ENCODE assay signal across 22 cellular contexts in the genomic region with DNA sequence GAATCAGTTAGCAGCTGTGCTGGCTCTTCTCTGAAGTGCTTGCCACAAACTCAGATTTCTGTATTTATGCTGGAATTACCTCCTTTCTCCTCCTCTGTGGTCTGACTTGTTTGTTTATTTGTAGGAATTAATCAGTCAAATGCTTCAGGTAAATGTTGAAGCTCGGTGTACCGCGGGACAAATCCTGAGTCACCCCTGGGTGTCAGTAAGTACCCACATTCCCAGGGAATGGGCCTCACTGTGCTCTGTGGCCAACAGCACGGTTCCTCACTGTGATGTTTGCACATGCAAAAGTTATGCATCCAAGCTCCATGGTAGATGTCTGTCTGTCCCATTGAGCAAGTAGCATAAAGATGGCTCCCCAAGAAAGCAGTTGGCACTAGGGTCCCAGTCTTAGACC.
A peak's percentile ranks its signal among the peaks of the same experiment; 100 is the strongest.
DNase-seq lines count a peak whose midpoint lies in the region; FAIRE-seq and TF ChIP-seq lines count a peak whose summit lies in the region.
"Had no signal": no experiment of that assay in that cellular context is flagged by ENCODE, and none has a peak within 500 bp of the region (broad histone marks: within the 10 kb centered on the region; RNA-seq: fewer than 3 reads in every experiment).

No MANE protein-coding gene starts in this region.

- no peaks in the 10 kb centered on the region for H3K9me2 ChIP-seq in hepatocyte (replicated peaks; ENCODE audit: insufficient read depth)

- H3K4me3 ChIP-seq in hepatocyte = no peak overlapping the region
- H3K4me3 ChIP-seq: sigmoid colon, tibial artery had no signal

- H2AFZ ChIP-seq in hepatocyte = no peak overlapping the region

- H3K36me3 ChIP-seq in hepatocyte (replicated peaks; ENCODE audit: insufficient read depth, low read depth) = no peaks in the 10 kb centered on the region

- DNase-seq in D721Med (ENCODE audit: insufficient read length, low spot score) = no peak
- peak; percentile 21 for DNase-seq in HT-29 (ENCODE audit: low spot score)
- peak; percentile 49 for DNase-seq in amniotic epithelial cell (ENCODE audit: low read depth)
- DNase-seq in hepatocyte (ENCODE audit: low spot score) = no peak
- no peak for DNase-seq in NCI-H345 treated with DMSO at 0.1 percent for 48 hours (lab: John Stamatoyannopoulos, UW; ENCODE audit: unreplicated experiment)
- DNase-seq in anterior cingulate cortex (lab: John Stamatoyannopoulos, UW) = no peak
- no peak for DNase-seq in NCI-H2107 treated with DMSO at 0.1 percent for 48 hours (lab: John Stamatoyannopoulos, UW; ENCODE audit: unreplicated experiment)
- no peak for DNase-seq in substantia nigra (lab: John Stamatoyannopoulos, UW)
- DNase-seq: activated CD4-positive, alpha-beta T cell treated with anti-CD3 and anti-CD28 coated beads, Interleukin-2, amount 10 ng/mL, durations not matched to agents 24 days and 14 days; activated naive CD8-positive, alpha-beta T cell treated with anti-CD3 and anti-CD28 coated beads for 36 hours; foreskin fibroblast; hippocampal formation; immature natural killer cell; NCI-H1105 treated with DMSO at 0.1 percent for 48 hours; NCI-H2029 treated with DMSO at 0.1 percent for 48 hours; NCI-H510A; posterior cingulate gyrus; sigmoid colon; stimulated activated CD4-positive, alpha-beta T cell treated with anti-CD3 and anti-CD28 coated beads, Interleukin-15, amount 100 ng/mL, for 24 hours; tibial artery had no signal

- H3K27ac ChIP-seq in hepatocyte (no peak overlapping the region), substantia nigra (ENCODE audit: low read depth, low read length, poor library complexity, severe bottlenecking) (no peak overlapping the region)
- H3K27ac ChIP-seq: epithelial cell of prostate, sigmoid colon, tibial artery, VCaP had no signal

- H3K4me1 ChIP-seq in hepatocyte (ENCODE audit: insufficient read depth) = no peaks in the 10 kb centered on the region

- peak; percentile 27 for TF ChIP-seq CTCF in D721Med (IDR thresholded peaks at IDR 0.05; ENCODE audit: insufficient read depth, missing control alignments)
- TF ChIP-seq CTCF in hepatocyte (IDR thresholded peaks at IDR 0.05; ENCODE audit: poor library complexity) = peak; percentile 5

- FAIRE-seq in D721Med (lab: Jason Lieb, UNC) = no peak

- H3K27me3 ChIP-seq in hepatocyte = no peaks in the 10 kb centered on the region
- H3K27me3 ChIP-seq: sigmoid colon, tibial artery had no signal

- H3K9me3 ChIP-seq in hepatocyte (ENCODE audit: low read depth) = no peaks in the 10 kb centered on the region
- H3K9me3 ChIP-seq: sigmoid colon, tibial artery had no signal

- H4K20me1 ChIP-seq in hepatocyte (ENCODE audit: insufficient read depth, poor library complexity, severe bottlenecking) = no peaks in the 10 kb centered on the region

- H3K4me2 ChIP-seq in hepatocyte = no peak overlapping the region

- H3K79me2 ChIP-seq in hepatocyte = no peaks in the 10 kb centered on the region

- WGBS in hepatocyte (ENCODE audit: low lambda C conversion rate, missing lambda C conversion rate) = 84% methylated on average over 4 of the region's 4 CpGs

Comparison
In these comparisons a context has a peak if more than half of its experiments do, and no peak if none do; other contexts are left out.
1. DNase-seq: peak in HT-29 (single experiment) and amniotic epithelial cell (single experiment); none in D721Med (single experiment), hepatocyte (single experiment), NCI-H345 treated with DMSO at 0.1 percent for 48 hours (single experiment), anterior cingulate cortex (0 of 58), NCI-H2107 treated with DMSO at 0.1 percent for 48 hours (single experiment) and substantia nigra (0 of 49).